In genomic region chr12:108806921-108807320, GRCh38 we compare ENCODE assay signal across 17 cellular contexts. TPM values are rescaled to one million over a fixed set of nuclear protein-coding genes. Genes with fewer than 3 reads are reported as not detected.
A peak's percentile ranks its signal among the peaks of the same experiment; 100 is the strongest.
DNase-seq lines count a peak whose midpoint lies in the region; ATAC-seq and TF ChIP-seq lines count a peak whose summit lies in the region.
"Had no signal": no experiment of that assay in that cellular context is flagged by ENCODE, and none has a peak within 500 bp of the region (broad histone marks: within the 10 kb centered on the region; RNA-seq: fewer than 3 reads in every experiment).

No MANE protein-coding gene starts in this region.

- H3K9me3 ChIP-seq in WERI-Rb-1 (ENCODE audit: severe bottlenecking) (no peaks in the 10 kb centered on the region), mesodermal cell (ENCODE audit: control insufficient read depth, low read length) (no peaks in the 10 kb centered on the region), skeletal muscle tissue (ENCODE audit: control insufficient read depth in 3 of 3, low read length in 3 of 3) (no peaks in the 10 kb centered on the region)

- H3K36me3 ChIP-seq in WERI-Rb-1 (peaks cover 77% of the 10 kb centered on the region), mesodermal cell (ENCODE audit: control insufficient read depth, insufficient read depth, low read length) (peaks cover 73% of the 10 kb centered on the region), skeletal muscle tissue (ENCODE audit: control insufficient read depth in 3 of 3, insufficient read depth in 3 of 3, low read length in 3 of 3) (peaks cover 43 to 57% (median 53%) of the 10 kb centered on the region in 3 donors)

- ATAC-seq in HG03354 (IDR thresholded peaks at IDR 0.05; ENCODE audit: poor library complexity, severe bottlenecking, unreplicated experiment), result no peak
- ATAC-seq: activated CD4-positive, alpha-beta T cell treated with anti-CD3 and anti-CD28 coated beads for 36 hours; stimulated activated naive CD8-positive, alpha-beta T cell treated with anti-CD3 and anti-CD28 coated beads, Interleukin-15, amount 100 ng/mL, for 72 hours had no signal

- H3K4me1 ChIP-seq in mesodermal cell (ENCODE audit: control insufficient read depth, insufficient read depth, low read length, poor library complexity, severe bottlenecking) (peaks cover 41% of the 10 kb centered on the region), skeletal muscle tissue (ENCODE audit: control insufficient read depth in 3 of 3, insufficient read depth in 3 of 3, low read length in 3 of 3) (peaks cover 30 to 38% (median 33%) of the 10 kb centered on the region in 3 donors)

- no peak overlapping the region for H3K4me3 ChIP-seq in WERI-Rb-1 (ENCODE audit: low read depth, low read length)
- no peak overlapping the region for H3K4me3 ChIP-seq in mesodermal cell (ENCODE audit: extremely low read depth, insufficient read depth, low read length, poor library complexity, severe bottlenecking)
- H3K4me3 ChIP-seq in skeletal muscle tissue (ENCODE audit: low read length in 3 of 3), result no peak overlapping the region

- 96 to 100% methylated on average over 5 to 6 of the region's 7 CpGs for WGBS in mesodermal cell (ENCODE audit: insufficient coverage in 2 of 2), 2 experiments

- TF ChIP-seq CTCF in WERI-Rb-1 (IDR thresholded peaks at IDR 0.05; ENCODE audit: low read depth, low read length), result no peak

- peak overlapping the region in 1 of 3 donors; percentile 17 for H3K9ac ChIP-seq in skeletal muscle tissue (ENCODE audit: low read depth in 1 of 3, low read length in 3 of 3)

- DNase-seq in EH (ENCODE audit: low read depth) (peak; percentile 32), WERI-Rb-1 (no peak), NK-92 (lab: John Stamatoyannopoulos, UW; ENCODE audit: unreplicated experiment) (no peak), cerebellar nuclear complex (lab: John Stamatoyannopoulos, UW) (no peak)
- DNase-seq: activated CD4-positive, alpha-beta T cell treated with anti-CD3 and anti-CD28 coated beads for 36 hours; DMS53; head of caudate nucleus; mesendoderm; NCI-H146; NCI-H2227 treated with DMSO at 0.1 percent for 48 hours; occipital lobe; SHP77 treated with DMSO at 0.1 percent for 48 hours; stimulated activated naive CD8-positive, alpha-beta T cell treated with anti-CD3 and anti-CD28 coated beads, Interleukin-15, amount 100 ng/mL, for 72 hours; T-helper 9 cell had no signal

- peak overlapping the region; percentile 62 for H3K27ac ChIP-seq in WERI-Rb-1
- peak overlapping the region; percentile 52 for H3K27ac ChIP-seq in mesodermal cell (ENCODE audit: low read depth, low read length, severe bottlenecking)
- H3K27ac ChIP-seq in skeletal muscle tissue (ENCODE audit: low read depth, low read length), result peak overlapping the region; percentile 60

- no peaks in the 10 kb centered on the region for H3K27me3 ChIP-seq in WERI-Rb-1 (ENCODE audit: insufficient read depth, low read depth, severe bottlenecking)
- H3K27me3 ChIP-seq in skeletal muscle tissue (ENCODE audit: control insufficient read depth in 3 of 3, insufficient read depth in 3 of 3, low read length in 3 of 3), result no peaks in the 10 kb centered on the region

RNA-seq across cellular contexts. Expression of gene SSH1, which starts 50.5 kb away (rescaled TPM):
- 39.1 TPM for polyA plus RNA-seq in mesodermal cell (2013, experiment 1 of 2)
- 31.0 TPM for polyA plus RNA-seq in mesodermal cell (2013, experiment 2 of 2)
- 11.0 TPM for total RNA-seq in skeletal muscle tissue
